In the genomic region with DNA sequence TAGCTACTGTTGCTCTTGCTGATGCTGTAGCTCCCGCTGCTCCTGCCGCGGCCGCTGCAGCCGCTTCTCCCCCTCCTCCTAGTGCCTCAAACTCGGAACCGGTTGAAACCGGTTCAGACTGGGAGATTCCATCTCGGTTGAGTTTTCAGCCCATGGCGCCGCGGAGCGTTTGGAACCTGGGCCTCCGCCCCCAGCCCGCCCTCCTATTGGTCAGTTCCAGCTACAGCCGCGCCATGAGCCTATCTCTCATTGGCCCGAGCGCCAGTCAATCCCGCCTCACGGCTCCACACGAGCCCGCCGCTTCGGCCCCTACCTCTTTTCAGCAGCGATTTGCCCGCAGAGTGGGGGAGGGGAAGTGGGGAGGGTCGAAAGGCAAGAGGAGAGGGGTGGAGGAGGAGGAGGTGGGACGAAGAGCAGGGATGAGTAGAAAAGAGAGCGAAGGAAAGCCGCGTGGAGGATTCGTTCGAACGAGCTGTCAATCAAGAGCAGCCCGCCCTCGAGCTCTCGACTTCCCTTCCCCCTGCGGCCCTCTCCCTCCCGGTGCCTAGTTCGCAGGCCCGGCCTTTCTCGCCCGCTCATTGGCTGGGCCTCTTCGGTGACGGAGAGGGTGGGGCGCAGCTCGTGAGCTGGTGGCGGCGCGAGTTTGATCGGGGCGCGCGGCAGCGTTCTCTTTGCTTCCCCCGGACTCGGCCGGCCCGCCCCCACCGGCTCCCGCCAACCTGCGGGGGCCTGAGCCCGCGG, we compare ENCODE assay signal across 1 cellular context.
TF ChIP-seq lines count a peak whose summit lies in the region.

A gene with protein sequence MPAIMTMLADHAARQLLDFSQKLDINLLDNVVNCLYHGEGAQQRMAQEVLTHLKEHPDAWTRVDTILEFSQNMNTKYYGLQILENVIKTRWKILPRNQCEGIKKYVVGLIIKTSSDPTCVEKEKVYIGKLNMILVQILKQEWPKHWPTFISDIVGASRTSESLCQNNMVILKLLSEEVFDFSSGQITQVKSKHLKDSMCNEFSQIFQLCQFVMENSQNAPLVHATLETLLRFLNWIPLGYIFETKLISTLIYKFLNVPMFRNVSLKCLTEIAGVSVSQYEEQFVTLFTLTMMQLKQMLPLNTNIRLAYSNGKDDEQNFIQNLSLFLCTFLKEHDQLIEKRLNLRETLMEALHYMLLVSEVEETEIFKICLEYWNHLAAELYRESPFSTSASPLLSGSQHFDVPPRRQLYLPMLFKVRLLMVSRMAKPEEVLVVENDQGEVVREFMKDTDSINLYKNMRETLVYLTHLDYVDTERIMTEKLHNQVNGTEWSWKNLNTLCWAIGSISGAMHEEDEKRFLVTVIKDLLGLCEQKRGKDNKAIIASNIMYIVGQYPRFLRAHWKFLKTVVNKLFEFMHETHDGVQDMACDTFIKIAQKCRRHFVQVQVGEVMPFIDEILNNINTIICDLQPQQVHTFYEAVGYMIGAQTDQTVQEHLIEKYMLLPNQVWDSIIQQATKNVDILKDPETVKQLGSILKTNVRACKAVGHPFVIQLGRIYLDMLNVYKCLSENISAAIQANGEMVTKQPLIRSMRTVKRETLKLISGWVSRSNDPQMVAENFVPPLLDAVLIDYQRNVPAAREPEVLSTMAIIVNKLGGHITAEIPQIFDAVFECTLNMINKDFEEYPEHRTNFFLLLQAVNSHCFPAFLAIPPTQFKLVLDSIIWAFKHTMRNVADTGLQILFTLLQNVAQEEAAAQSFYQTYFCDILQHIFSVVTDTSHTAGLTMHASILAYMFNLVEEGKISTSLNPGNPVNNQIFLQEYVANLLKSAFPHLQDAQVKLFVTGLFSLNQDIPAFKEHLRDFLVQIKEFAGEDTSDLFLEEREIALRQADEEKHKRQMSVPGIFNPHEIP (N-terminal part only) (minus strand): TSS at position 178 of the 741 bp plus-strand sequence. CDS start 4,459 bp downstream, outside the sequence.

TF ChIP-seq in GM12878, 131 proteins besides CTCF, POLR2A, EP300 and RAD21 (continued from another document and continues in another):
- TF ChIP-seq, protein P1, sequence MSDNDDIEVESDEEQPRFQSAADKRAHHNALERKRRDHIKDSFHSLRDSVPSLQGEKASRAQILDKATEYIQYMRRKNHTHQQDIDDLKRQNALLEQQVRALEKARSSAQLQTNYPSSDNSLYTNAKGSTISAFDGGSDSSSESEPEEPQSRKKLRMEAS (IDR thresholded peaks at IDR 0.05; ENCODE audit: low read depth, low read length) = peak; percentile 39; the same call in 1 of the 2 replicates
- TF ChIP-seq KAT2A (conservative IDR thresholded peaks at IDR 0.05; ENCODE audit: control insufficient read depth, low read depth, low read length) (no peak), PAX8 (IDR thresholded peaks at IDR 0.05) (no peak), CHD4 (IDR thresholded peaks at IDR 0.05) (no peak), ZZZ3 (IDR thresholded peaks at IDR 0.05; ENCODE audit: control insufficient read depth, insufficient read length, low read depth) (no peak), ZNF384 (IDR thresholded peaks at IDR 0.05; ENCODE audit: borderline replicate concordance, low read depth, low read length) (no peak), RB1 (IDR thresholded peaks at IDR 0.05; ENCODE audit: borderline replicate concordance) (peak; percentile 85; the same call in 1 of the 2 replicates), TCF3 (IDR thresholded peaks at IDR 0.05; ENCODE audit: borderline replicate concordance, insufficient read depth, low read depth, low read length) (0 out of 2 replicates have a peak, but pooled peaks have one; percentile 17), EED (IDR thresholded peaks at IDR 0.05; ENCODE audit: low read depth) (0 out of 2 replicates have a peak, but pooled peaks have one; percentile 21), ZSCAN29 (IDR thresholded peaks at IDR 0.05) (0 out of 2 replicates have a peak, but pooled peaks have one; percentile 55), JUNB (IDR thresholded peaks at IDR 0.05) (no peak), NRF1 (conservative IDR thresholded peaks at IDR 0.05; ENCODE audit: low read depth, low read length) (0 out of 2 replicates have a peak, but pooled peaks have one; percentile 1), MYB (IDR thresholded peaks at IDR 0.05; ENCODE audit: borderline replicate concordance, low read depth, low read length) (no peak)
- TF ChIP-seq, protein P2, sequence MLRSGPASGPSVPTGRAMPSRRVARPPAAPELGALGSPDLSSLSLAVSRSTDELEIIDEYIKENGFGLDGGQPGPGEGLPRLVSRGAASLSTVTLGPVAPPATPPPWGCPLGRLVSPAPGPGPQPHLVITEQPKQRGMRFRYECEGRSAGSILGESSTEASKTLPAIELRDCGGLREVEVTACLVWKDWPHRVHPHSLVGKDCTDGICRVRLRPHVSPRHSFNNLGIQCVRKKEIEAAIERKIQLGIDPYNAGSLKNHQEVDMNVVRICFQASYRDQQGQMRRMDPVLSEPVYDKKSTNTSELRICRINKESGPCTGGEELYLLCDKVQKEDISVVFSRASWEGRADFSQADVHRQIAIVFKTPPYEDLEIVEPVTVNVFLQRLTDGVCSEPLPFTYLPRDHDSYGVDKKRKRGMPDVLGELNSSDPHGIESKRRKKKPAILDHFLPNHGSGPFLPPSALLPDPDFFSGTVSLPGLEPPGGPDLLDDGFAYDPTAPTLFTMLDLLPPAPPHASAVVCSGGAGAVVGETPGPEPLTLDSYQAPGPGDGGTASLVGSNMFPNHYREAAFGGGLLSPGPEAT (IDR thresholded peaks at IDR 0.05; ENCODE audit: low read depth) = peak; percentile 63
- TF ChIP-seq, protein P3, sequence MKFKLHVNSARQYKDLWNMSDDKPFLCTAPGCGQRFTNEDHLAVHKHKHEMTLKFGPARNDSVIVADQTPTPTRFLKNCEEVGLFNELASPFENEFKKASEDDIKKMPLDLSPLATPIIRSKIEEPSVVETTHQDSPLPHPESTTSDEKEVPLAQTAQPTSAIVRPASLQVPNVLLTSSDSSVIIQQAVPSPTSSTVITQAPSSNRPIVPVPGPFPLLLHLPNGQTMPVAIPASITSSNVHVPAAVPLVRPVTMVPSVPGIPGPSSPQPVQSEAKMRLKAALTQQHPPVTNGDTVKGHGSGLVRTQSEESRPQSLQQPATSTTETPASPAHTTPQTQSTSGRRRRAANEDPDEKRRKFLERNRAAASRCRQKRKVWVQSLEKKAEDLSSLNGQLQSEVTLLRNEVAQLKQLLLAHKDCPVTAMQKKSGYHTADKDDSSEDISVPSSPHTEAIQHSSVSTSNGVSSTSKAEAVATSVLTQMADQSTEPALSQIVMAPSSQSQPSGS (IDR thresholded peaks at IDR 0.05; ENCODE audit: low read length) = no peak
- TF ChIP-seq, protein P4, sequence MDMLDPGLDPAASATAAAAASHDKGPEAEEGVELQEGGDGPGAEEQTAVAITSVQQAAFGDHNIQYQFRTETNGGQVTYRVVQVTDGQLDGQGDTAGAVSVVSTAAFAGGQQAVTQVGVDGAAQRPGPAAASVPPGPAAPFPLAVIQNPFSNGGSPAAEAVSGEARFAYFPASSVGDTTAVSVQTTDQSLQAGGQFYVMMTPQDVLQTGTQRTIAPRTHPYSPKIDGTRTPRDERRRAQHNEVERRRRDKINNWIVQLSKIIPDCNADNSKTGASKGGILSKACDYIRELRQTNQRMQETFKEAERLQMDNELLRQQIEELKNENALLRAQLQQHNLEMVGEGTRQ (IDR thresholded peaks at IDR 0.05; ENCODE audit: borderline replicate concordance, low read depth, low read length) = no peak
- TF ChIP-seq, protein P5, sequence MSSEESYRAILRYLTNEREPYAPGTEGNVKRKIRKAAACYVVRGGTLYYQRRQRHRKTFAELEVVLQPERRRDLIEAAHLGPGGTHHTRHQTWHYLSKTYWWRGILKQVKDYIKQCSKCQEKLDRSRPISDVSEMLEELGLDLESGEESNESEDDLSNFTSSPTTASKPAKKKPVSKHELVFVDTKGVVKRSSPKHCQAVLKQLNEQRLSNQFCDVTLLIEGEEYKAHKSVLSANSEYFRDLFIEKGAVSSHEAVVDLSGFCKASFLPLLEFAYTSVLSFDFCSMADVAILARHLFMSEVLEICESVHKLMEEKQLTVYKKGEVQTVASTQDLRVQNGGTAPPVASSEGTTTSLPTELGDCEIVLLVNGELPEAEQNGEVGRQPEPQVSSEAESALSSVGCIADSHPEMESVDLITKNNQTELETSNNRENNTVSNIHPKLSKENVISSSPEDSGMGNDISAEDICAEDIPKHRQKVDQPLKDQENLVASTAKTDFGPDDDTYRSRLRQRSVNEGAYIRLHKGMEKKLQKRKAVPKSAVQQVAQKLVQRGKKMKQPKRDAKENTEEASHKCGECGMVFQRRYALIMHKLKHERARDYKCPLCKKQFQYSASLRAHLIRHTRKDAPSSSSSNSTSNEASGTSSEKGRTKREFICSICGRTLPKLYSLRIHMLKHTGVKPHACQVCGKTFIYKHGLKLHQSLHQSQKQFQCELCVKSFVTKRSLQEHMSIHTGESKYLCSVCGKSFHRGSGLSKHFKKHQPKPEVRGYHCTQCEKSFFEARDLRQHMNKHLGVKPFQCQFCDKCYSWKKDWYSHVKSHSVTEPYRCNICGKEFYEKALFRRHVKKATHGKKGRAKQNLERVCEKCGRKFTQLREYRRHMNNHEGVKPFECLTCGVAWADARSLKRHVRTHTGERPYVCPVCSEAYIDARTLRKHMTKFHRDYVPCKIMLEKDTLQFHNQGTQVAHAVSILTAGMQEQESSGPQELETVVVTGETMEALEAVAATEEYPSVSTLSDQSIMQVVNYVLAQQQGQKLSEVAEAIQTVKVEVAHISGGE (CRISPR knock-in tag; IDR thresholded peaks at IDR 0.05) = no peak
- TF ChIP-seq, protein P6, sequence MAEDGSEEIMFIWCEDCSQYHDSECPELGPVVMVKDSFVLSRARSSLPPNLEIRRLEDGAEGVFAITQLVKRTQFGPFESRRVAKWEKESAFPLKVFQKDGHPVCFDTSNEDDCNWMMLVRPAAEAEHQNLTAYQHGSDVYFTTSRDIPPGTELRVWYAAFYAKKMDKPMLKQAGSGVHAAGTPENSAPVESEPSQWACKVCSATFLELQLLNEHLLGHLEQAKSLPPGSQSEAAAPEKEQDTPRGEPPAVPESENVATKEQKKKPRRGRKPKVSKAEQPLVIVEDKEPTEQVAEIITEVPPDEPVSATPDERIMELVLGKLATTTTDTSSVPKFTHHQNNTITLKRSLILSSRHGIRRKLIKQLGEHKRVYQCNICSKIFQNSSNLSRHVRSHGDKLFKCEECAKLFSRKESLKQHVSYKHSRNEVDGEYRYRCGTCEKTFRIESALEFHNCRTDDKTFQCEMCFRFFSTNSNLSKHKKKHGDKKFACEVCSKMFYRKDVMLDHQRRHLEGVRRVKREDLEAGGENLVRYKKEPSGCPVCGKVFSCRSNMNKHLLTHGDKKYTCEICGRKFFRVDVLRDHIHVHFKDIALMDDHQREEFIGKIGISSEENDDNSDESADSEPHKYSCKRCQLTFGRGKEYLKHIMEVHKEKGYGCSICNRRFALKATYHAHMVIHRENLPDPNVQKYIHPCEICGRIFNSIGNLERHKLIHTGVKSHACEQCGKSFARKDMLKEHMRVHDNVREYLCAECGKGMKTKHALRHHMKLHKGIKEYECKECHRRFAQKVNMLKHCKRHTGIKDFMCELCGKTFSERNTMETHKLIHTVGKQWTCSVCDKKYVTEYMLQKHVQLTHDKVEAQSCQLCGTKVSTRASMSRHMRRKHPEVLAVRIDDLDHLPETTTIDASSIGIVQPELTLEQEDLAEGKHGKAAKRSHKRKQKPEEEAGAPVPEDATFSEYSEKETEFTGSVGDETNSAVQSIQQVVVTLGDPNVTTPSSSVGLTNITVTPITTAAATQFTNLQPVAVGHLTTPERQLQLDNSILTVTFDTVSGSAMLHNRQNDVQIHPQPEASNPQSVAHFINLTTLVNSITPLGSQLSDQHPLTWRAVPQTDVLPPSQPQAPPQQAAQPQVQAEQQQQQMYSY (CRISPR knock-in tag; IDR thresholded peaks at IDR 0.05) = no peak
- TF ChIP-seq, protein P7, sequence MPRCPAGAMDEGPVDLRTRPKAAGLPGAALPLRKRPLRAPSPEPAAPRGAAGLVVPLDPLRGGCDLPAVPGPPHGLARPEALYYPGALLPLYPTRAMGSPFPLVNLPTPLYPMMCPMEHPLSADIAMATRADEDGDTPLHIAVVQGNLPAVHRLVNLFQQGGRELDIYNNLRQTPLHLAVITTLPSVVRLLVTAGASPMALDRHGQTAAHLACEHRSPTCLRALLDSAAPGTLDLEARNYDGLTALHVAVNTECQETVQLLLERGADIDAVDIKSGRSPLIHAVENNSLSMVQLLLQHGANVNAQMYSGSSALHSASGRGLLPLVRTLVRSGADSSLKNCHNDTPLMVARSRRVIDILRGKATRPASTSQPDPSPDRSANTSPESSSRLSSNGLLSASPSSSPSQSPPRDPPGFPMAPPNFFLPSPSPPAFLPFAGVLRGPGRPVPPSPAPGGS (IDR thresholded peaks at IDR 0.05; ENCODE audit: borderline replicate concordance, insufficient read depth, low read depth, low read length, poor library complexity, severe bottlenecking) = peak; percentile 5
- TF ChIP-seq, protein P8, sequence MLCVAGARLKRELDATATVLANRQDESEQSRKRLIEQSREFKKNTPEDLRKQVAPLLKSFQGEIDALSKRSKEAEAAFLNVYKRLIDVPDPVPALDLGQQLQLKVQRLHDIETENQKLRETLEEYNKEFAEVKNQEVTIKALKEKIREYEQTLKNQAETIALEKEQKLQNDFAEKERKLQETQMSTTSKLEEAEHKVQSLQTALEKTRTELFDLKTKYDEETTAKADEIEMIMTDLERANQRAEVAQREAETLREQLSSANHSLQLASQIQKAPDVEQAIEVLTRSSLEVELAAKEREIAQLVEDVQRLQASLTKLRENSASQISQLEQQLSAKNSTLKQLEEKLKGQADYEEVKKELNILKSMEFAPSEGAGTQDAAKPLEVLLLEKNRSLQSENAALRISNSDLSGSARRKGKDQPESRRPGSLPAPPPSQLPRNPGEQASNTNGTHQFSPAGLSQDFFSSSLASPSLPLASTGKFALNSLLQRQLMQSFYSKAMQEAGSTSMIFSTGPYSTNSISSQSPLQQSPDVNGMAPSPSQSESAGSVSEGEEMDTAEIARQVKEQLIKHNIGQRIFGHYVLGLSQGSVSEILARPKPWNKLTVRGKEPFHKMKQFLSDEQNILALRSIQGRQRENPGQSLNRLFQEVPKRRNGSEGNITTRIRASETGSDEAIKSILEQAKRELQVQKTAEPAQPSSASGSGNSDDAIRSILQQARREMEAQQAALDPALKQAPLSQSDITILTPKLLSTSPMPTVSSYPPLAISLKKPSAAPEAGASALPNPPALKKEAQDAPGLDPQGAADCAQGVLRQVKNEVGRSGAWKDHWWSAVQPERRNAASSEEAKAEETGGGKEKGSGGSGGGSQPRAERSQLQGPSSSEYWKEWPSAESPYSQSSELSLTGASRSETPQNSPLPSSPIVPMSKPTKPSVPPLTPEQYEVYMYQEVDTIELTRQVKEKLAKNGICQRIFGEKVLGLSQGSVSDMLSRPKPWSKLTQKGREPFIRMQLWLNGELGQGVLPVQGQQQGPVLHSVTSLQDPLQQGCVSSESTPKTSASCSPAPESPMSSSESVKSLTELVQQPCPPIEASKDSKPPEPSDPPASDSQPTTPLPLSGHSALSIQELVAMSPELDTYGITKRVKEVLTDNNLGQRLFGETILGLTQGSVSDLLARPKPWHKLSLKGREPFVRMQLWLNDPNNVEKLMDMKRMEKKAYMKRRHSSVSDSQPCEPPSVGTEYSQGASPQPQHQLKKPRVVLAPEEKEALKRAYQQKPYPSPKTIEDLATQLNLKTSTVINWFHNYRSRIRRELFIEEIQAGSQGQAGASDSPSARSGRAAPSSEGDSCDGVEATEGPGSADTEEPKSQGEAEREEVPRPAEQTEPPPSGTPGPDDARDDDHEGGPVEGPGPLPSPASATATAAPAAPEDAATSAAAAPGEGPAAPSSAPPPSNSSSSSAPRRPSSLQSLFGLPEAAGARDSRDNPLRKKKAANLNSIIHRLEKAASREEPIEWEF (IDR thresholded peaks at IDR 0.05; ENCODE audit: insufficient replicate concordance, low read depth, low read length) = no peak
- TF ChIP-seq, protein P9, sequence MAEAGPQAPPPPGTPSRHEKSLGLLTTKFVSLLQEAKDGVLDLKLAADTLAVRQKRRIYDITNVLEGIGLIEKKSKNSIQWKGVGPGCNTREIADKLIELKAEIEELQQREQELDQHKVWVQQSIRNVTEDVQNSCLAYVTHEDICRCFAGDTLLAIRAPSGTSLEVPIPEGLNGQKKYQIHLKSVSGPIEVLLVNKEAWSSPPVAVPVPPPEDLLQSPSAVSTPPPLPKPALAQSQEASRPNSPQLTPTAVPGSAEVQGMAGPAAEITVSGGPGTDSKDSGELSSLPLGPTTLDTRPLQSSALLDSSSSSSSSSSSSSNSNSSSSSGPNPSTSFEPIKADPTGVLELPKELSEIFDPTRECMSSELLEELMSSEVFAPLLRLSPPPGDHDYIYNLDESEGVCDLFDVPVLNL (IDR thresholded peaks at IDR 0.05; ENCODE audit: low read depth, low read length) = peak; percentile 86
